ENCODE assay signal across 10 cellular contexts in genomic region chr3:186360779-186361178, GRCh38. TPM values are rescaled to one million over a fixed set of nuclear protein-coding genes. Genes with fewer than 3 reads are reported as not detected.
A peak's percentile ranks its signal among the peaks of the same experiment; 100 is the strongest.
DNase-seq lines count a peak whose midpoint lies in the region; ATAC-seq, FAIRE-seq and TF ChIP-seq lines count a peak whose summit lies in the region.
"Had no signal": no experiment of that assay in that cellular context is flagged by ENCODE, and none has a peak within 500 bp of the region (broad histone marks: within the 10 kb centered on the region; RNA-seq: fewer than 3 reads in every experiment).

No MANE protein-coding gene starts in this region.

- ATAC-seq in stimulated activated memory B cell treated with anti-CD40 and anti-IgM and Interleukin-4, amounts not matched to agents 10 μg/mL and 1 μg/mL and 100 μg/mL, for 72 hours: no peak
- no peak for ATAC-seq in GM18505 (IDR thresholded peaks at IDR 0.05; ENCODE audit: unreplicated experiment)

- TF ChIP-seq CTCF in kidney (IDR thresholded peaks at IDR 0.05; ENCODE audit: borderline replicate concordance, extremely low read depth, insufficient read depth): no peak

- no peaks in the 10 kb centered on the region for H3K27me3 Mint-ChIP-seq in stimulated activated memory B cell treated with anti-CD40 and anti-IgM and Interleukin-4, amounts not matched to agents 10 μg/mL and 1 μg/mL and 100 μg/mL, for 72 hours

- H3K4me3 ChIP-seq in HUES6 (ENCODE audit: low read depth, low read length) (peak overlapping the region; percentile 55), kidney (ENCODE audit: low read length in 2 of 2) (peak overlapping the region; percentile 65 to 78)

- peak overlapping the region; percentile 83 for H3K4me3 Mint-ChIP-seq in stimulated activated memory B cell treated with anti-CD40 and anti-IgM and Interleukin-4, amounts not matched to agents 10 μg/mL and 1 μg/mL and 100 μg/mL, for 72 hours

- no peaks in the 10 kb centered on the region for H3K36me3 ChIP-seq in HUES6 (ENCODE audit: control insufficient read depth, insufficient read depth, low read length)
- no peaks in the 10 kb centered on the region for H3K36me3 ChIP-seq in kidney (ENCODE audit: control insufficient read depth in 1 of 2, insufficient read depth in 2 of 2, low read length in 2 of 2)

- H3K27ac ChIP-seq in HUES6 (ENCODE audit: low read depth, low read length): no peak overlapping the region
- H3K27ac ChIP-seq in kidney (ENCODE audit: low read depth in 2 of 2, low read length in 2 of 2): no peak overlapping the region

- peaks cover 30% of the 10 kb centered on the region for H3K4me1 Mint-ChIP-seq in stimulated activated memory B cell treated with anti-CD40 and anti-IgM and Interleukin-4, amounts not matched to agents 10 μg/mL and 1 μg/mL and 100 μg/mL, for 72 hours

- H3K9ac ChIP-seq in HUES6 (ENCODE audit: low read length) (no peak overlapping the region), kidney (ENCODE audit: low read length in 2 of 2) (peak overlapping the region; percentile 11 to 62)

- H3K27ac Mint-ChIP-seq in stimulated activated memory B cell treated with anti-CD40 and anti-IgM and Interleukin-4, amounts not matched to agents 10 μg/mL and 1 μg/mL and 100 μg/mL, for 72 hours: peak overlapping the region; percentile 70

- peaks cover 7% of the 10 kb centered on the region for H3K4me1 ChIP-seq in HUES6 (ENCODE audit: control insufficient read depth, insufficient read depth, low read length)
- peaks cover 4 to 18% of the 10 kb centered on the region in 2 donors for H3K4me1 ChIP-seq in kidney (ENCODE audit: control insufficient read depth in 1 of 2, insufficient read depth in 1 of 2, low read depth in 1 of 2, low read length in 2 of 2)

- H3K9me3 Mint-ChIP-seq in stimulated activated memory B cell treated with anti-CD40 and anti-IgM and Interleukin-4, amounts not matched to agents 10 μg/mL and 1 μg/mL and 100 μg/mL, for 72 hours: no peaks in the 10 kb centered on the region

- FAIRE-seq in kidney (lab: Jason Lieb, UNC) (no peak), H54 (lab: Jason Lieb, UNC) (no peak)

- H3K9me3 ChIP-seq in HUES6 (ENCODE audit: control insufficient read depth, insufficient read depth, low read depth, low read length) (no peaks in the 10 kb centered on the region), kidney (ENCODE audit: control insufficient read depth in 1 of 2, low read length in 2 of 2) (no peaks in the 10 kb centered on the region)

- H3K27me3 ChIP-seq in HUES6 (ENCODE audit: control insufficient read depth, insufficient read depth, low read length): peaks cover 88% of the 10 kb centered on the region

- intact Hi-C loops in kidney (cut with DNase I): no loop called here

- DNase-seq in cerebellar cortex (ENCODE audit: low spot score) (peak; percentile 37), kidney (no peak), amniotic stem cell (lab: John Stamatoyannopoulos, UW) (no peak), H54 (ENCODE audit: insufficient read length, low spot score) (no peak)
- DNase-seq in stimulated activated CD4-positive, alpha-beta T cell treated with anti-CD3 and anti-CD28 coated beads, Interleukin-12 subunit alpha, Interleukin-12 subunit beta, amount 100 ng/mL, for 4 hours: no peak
- DNase-seq: stimulated activated CD4-positive, alpha-beta T cell treated with anti-CD3 and anti-CD28 coated beads, Interleukin-4, amount 100 ng/mL, for 24 hours had no signal

- H3K36me3 Mint-ChIP-seq in stimulated activated memory B cell treated with anti-CD40 and anti-IgM and Interleukin-4, amounts not matched to agents 10 μg/mL and 1 μg/mL and 100 μg/mL, for 72 hours: no peaks in the 10 kb centered on the region

- TF ChIP-seq POLR2A in GM18505 (IDR thresholded peaks at IDR 0.05; ENCODE audit: borderline replicate concordance, extremely low read depth, insufficient read depth, insufficient read length) (no peak), H54 (IDR thresholded peaks at IDR 0.05; ENCODE audit: low read depth, low read length) (no peak)

RNA-seq across cellular contexts. Expression of gene DGKG, which starts 1.3 kb away (rescaled TPM):
- 11.4 TPM for total RNA-seq in kidney
- 0.95 TPM for polyA plus RNA-seq in kidney (ENCODE audit: insufficient read depth, low read depth, low replicate concordance)
- total RNA-seq: T-helper 2 cell treated with Interferon-gamma antibody and Interleukin-4, amounts not matched to agents 100 ng/mL and 5 ng/mL, for 36 hours had no signal
